21 cellular contexts compared by ENCODE assay signal in the genomic region with DNA sequence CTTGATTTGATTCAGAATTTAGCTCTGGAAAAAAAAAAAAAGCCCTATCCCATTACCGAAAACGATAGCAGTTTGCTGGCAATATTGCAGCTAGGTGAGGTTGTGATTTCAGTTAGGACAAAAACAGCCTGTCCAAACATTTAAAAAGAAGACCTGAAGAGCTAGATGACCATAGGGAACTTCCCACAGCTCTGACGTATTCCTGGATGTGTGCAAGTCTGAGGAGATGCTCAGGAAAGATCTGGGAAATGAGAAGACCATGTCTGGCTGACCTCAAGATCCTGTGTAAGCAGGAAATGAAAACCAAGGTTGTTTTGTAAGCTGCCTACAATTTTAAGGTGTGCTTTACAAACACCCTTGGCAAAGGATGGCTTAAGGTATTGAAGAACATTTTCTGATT.
"Had no signal": no experiment of that assay in that cellular context is flagged by ENCODE, and none has a peak within 500 bp of the region (broad histone marks: within the 10 kb centered on the region; RNA-seq: fewer than 3 reads in every experiment).

No MANE protein-coding gene starts in this region.

- H3K27ac ChIP-seq: coronary artery, dorsolateral prefrontal cortex, esophagus muscularis mucosa, foreskin keratinocyte, gastroesophageal sphincter, hepatocyte, left lung, lower lobe of right lung had no signal

- H3K9me3 ChIP-seq: esophagus muscularis mucosa, lower lobe of right lung, mucosa of descending colon had no signal

- DNase-seq: dermis blood vessel endothelial cell; dorsolateral prefrontal cortex; effector CD4-positive, alpha-beta T cell; effector memory CD4-positive, alpha-beta T cell; foreskin keratinocyte; hypothalamus; immature natural killer cell; islet precursor cell; kidney; kidney glomerular epithelial cell; left lung; lower lobe of right lung; mesenchymal stem cell; mucosa of descending colon had no signal

- FAIRE-seq: colon, endothelial cell of umbilical vein, frontal cortex, kidney had no signal

- H3K4me3 ChIP-seq: coronary artery, dorsolateral prefrontal cortex, esophagus muscularis mucosa, gastroesophageal sphincter, hepatocyte, left lung, lower lobe of right lung, mucosa of descending colon had no signal

- H3K36me3 ChIP-seq: esophagus muscularis mucosa, gastroesophageal sphincter, left lung, lower lobe of right lung had no signal

- H2AFZ ChIP-seq: hepatocyte had no signal

- ATAC-seq: foreskin keratinocyte, gastroesophageal sphincter, left lung, lower lobe of right lung, mucosa of descending colon had no signal

- H3K4me2 ChIP-seq: hepatocyte had no signal

- H3K4me1 ChIP-seq: foreskin keratinocyte, gastroesophageal sphincter had no signal

- H3K79me2 ChIP-seq: hepatocyte had no signal
